ENCODE assay signal across 8 cellular contexts in the genomic region with DNA sequence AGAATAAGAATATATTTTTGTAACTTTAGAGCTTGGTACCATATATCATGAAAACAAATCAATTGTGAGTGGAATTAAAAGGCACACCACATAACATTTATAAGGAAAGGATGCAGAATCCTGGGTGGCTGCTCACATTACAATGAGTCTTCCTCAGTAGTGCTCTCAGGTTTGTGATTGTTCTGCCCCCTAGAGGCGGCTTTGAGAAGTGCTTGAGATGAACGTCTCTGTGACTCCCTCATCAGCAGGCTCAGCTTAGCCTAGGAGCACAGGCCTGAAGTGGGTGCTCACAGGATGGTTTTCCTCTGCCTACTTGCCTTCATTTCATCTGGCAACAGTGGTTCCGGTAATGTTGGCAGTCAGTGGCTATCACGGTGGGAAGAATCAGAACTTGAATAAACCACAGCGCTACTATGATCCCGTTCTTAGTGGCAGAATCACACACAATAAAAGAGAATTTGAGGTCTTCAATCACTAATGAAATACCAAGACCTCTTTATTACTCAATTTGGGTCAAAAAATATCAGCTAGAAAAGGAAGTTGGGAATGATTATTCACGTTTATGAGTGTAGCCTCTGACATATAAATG. TPM values are rescaled to one million over a fixed set of nuclear protein-coding genes. Genes with fewer than 3 reads are reported as not detected.
A peak's percentile ranks its signal among the peaks of the same experiment; 100 is the strongest.
DNase-seq lines count a peak whose midpoint lies in the region; TF ChIP-seq lines count a peak whose summit lies in the region.

No MANE protein-coding gene starts in this region.

- H3K27me3 ChIP-seq in GM06990 (replicated peaks; ENCODE audit: control insufficient read depth, insufficient read depth, low read length) (no peaks in the 10 kb centered on the region; the same call in 1 of the 2 replicates), H7 (ENCODE audit: control insufficient read depth, insufficient read depth, low read length) (no peaks in the 10 kb centered on the region)

- intact Hi-C loops in posterior cingulate gyrus (cut with DNase I): loop anchor here (1.0 kb wide), 1 partner anchor 166 kb away; no protein-coding TSS in a partner anchor

- DNase-seq in GM06990 (ENCODE audit: extremely low read depth, insufficient read length) (no peak), H7 (peak; percentile 84), LNCaP clone FGC (ENCODE audit: low read depth) (peak; percentile 32), SHP77 (lab: John Stamatoyannopoulos, UW) (peak; percentile 82 to 89), glomerular visceral epithelial cell (ENCODE audit: extremely low spot score) (peak; percentile 76), posterior cingulate gyrus (peak; percentile 51 to 96 (median 82)), ureter (ENCODE audit: low spot score) (peak; percentile 88)
- DNase-seq in activated naive CD4-positive, alpha-beta T cell (lab: John Stamatoyannopoulos, UW): peak; percentile 17 to 44 (median 40)

- TF ChIP-seq CTCF in GM06990 (IDR thresholded peaks at IDR 0.05; ENCODE audit: insufficient read depth, low read length, poor library complexity, severe bottlenecking) (peak; percentile 88), LNCaP clone FGC (IDR thresholded peaks at IDR 0.05; ENCODE audit: control insufficient read depth, extremely low read depth, insufficient read depth) (peak; percentile 80)

- H3K36me3 ChIP-seq in GM06990 (ENCODE audit: control insufficient read depth, insufficient read depth, low read length): no peaks in the 10 kb centered on the region
- no peaks in the 10 kb centered on the region for H3K36me3 ChIP-seq in H7 (replicated peaks; ENCODE audit: control insufficient read depth, insufficient read depth, low read length)

- no peak overlapping the region for H3K4me3 ChIP-seq in GM06990 (replicated peaks; ENCODE audit: low read depth, low read length)
- H3K4me3 ChIP-seq in H7 (ENCODE audit: insufficient read depth, low read depth, low read length): no peak overlapping the region
- no peak overlapping the region for H3K4me3 ChIP-seq in LNCaP clone FGC (ENCODE audit: low read depth, low read length)

RNA-seq across cellular contexts. Expression of gene B4GALT6, which starts 38.1 kb away (rescaled TPM):
- 15.3 and 25.4 TPM in 2 replicates for total RNA-seq in H7 (2014; rRNA removed; shearing (Covaris generic))
- 8.9 TPM for total RNA-seq in ureter

RNA-seq across cellular contexts. Expression of gene SLC25A52, which starts 38.2 kb away (rescaled TPM):
- total RNA-seq in H7 (2014; rRNA removed; shearing (Covaris generic)): 0.18 TPM in 1 of 2 replicates, not detected in the other
- 0.78 TPM for total RNA-seq in ureter
